9 cellular contexts compared by ENCODE assay signal in genomic region chr16:67055712-67056487, GRCh38. TPM values are rescaled to one million over a fixed set of nuclear protein-coding genes. Genes with fewer than 3 reads are reported as not detected.
DNase-seq lines count a peak whose midpoint lies in the region; ATAC-seq and TF ChIP-seq lines count a peak whose summit lies in the region.
"Had no signal": no experiment of that assay in that cellular context is flagged by ENCODE, and none has a peak within 500 bp of the region (broad histone marks: within the 10 kb centered on the region; RNA-seq: fewer than 3 reads in every experiment).

No MANE protein-coding gene starts in this region.

- peak; percentile 97 for ATAC-seq in PC-3
- peak; percentile 93 for ATAC-seq in stimulated activated naive CD8-positive, alpha-beta T cell treated with anti-CD3 and anti-CD28 coated beads, Interleukin-15, Interleukin-2, amounts not matched to agents 100 U/mL and 50 U/mL, for 24 hours
- no peak for ATAC-seq in GM19324 (IDR thresholded peaks at IDR 0.05; ENCODE audit: low FRiP score, unreplicated experiment)
- ATAC-seq in GM18505 (IDR thresholded peaks at IDR 0.05; ENCODE audit: unreplicated experiment), result no peak
- ATAC-seq: left ventricle myocardium superior had no signal

- no peaks in the 10 kb centered on the region for H3K36me3 ChIP-seq in PC-3 (ENCODE audit: low read depth, low read length)

- POLR2A ChIA-PET in PC-3 (lab: Charles Lee; ENCODE audit: unreplicated experiment), result no interaction called here

- H3K9me2 ChIP-seq in PC-3 (replicated peaks; ENCODE audit: low read length), result no peaks in the 10 kb centered on the region

- CTCF ChIA-PET in PC-3 (lab: Charles Lee), result no interaction called here

- H3K9ac ChIP-seq in PC-3 (ENCODE audit: low read length), result no peak overlapping the region

- H2AFZ ChIP-seq in PC-3 (ENCODE audit: low read length), result no peak overlapping the region

- H3K4me1 ChIP-seq in PC-3 (ENCODE audit: insufficient read depth, low read length), result peaks cover 23% of the 10 kb centered on the region

- no peak for TF ChIP-seq CTCF in PC-3 (conservative IDR thresholded peaks at IDR 0.05; ENCODE audit: low read depth, low read length)
- no peak for TF ChIP-seq CTCF in epithelial cell of esophagus (IDR thresholded peaks at IDR 0.05; ENCODE audit: insufficient read depth, low read depth, low read length, missing control alignments)

- TF ChIP-seq POLR2A in GM18505 (IDR thresholded peaks at IDR 0.05; ENCODE audit: borderline replicate concordance, extremely low read depth, insufficient read depth, insufficient read length), result no peak

- intact Hi-C loops in PC-3 (cut with micrococcal nuclease), result no loop called here

- BruUV-seq in PC-3 (replicated peaks; lab: Mats Ljungman, UMichigan), result no TSS peak

- H3K4me2 ChIP-seq in PC-3 (ENCODE audit: low read length), result peak overlapping the region; percentile 54

- peaks cover 66% of the 10 kb centered on the region for H3K79me2 ChIP-seq in PC-3 (ENCODE audit: low read length)

- peaks cover 11% of the 10 kb centered on the region for H3F3A ChIP-seq in PC-3 (ENCODE audit: low read length, unreplicated experiment)

- 0 out of 2 replicates have a peak, but pooled peaks cover 4% of the 10 kb centered on the region for H4K20me1 ChIP-seq in PC-3 (ENCODE audit: low read length)

- H3K27ac ChIP-seq in PC-3 (ENCODE audit: low read length), result peak overlapping the region; percentile 61

- peak overlapping the region; percentile 3; the same call in 1 of the 2 replicates for H3K4me3 ChIP-seq in PC-3 (ENCODE audit: low read length)
- H3K4me3 ChIP-seq in epithelial cell of esophagus (ENCODE audit: low read length), result no peak overlapping the region

- no peaks in the 10 kb centered on the region for H3K27me3 ChIP-seq in PC-3 (ENCODE audit: low read length)

- H3K9me3 ChIP-seq in PC-3 (ENCODE audit: low read length), result no peaks in the 10 kb centered on the region

- peak; percentile 12 for DNase-seq in activated naive CD4-positive, alpha-beta T cell treated with Interleukin-2 at 50 U/mL for 16 hours
- DNase-seq in activated naive CD4-positive, alpha-beta T cell treated with anti-CD3 and anti-CD28 coated beads, Interleukin-2, amount 50 U/mL, for 16 hours, result no peak
- DNase-seq in PC-3, result peak; percentile 89
- peak; percentile 98 for DNase-seq in epithelial cell of esophagus (ENCODE audit: low read depth)
- DNase-seq in stimulated activated naive CD8-positive, alpha-beta T cell treated with anti-CD3 and anti-CD28 coated beads, Interleukin-15, Interleukin-2, amounts not matched to agents 100 U/mL and 50 U/mL, for 24 hours, result no peak
- no peak for DNase-seq in NCI-H1694 treated with DMSO at 0.1 percent for 48 hours (lab: John Stamatoyannopoulos, UW)
- DNase-seq: left ventricle myocardium superior had no signal

RNA-seq across cellular contexts. Expression of gene CBFB, which starts 27.0 kb away (rescaled TPM):
- total RNA-seq in PC-3 (2014; rRNA removed), result 50.6 and 103 TPM in 2 replicates

RNA-seq across cellular contexts. Expression of gene PHAF1, which starts 53.8 kb away (rescaled TPM):
- total RNA-seq in PC-3 (2014; rRNA removed), result 12.4 and 18.8 TPM in 2 replicates

Comparison
In these comparisons a context has a peak if more than half of its experiments do, and no peak if none do; other contexts are left out.
1. DNase-seq: peak in activated naive CD4-positive, alpha-beta T cell treated with Interleukin-2 at 50 U/mL for 16 hours (single experiment), PC-3 (single experiment) and epithelial cell of esophagus (single experiment); none in activated naive CD4-positive, alpha-beta T cell treated with anti-CD3 and anti-CD28 coated beads, Interleukin-2, amount 50 U/mL, for 16 hours (single experiment), stimulated activated naive CD8-positive, alpha-beta T cell treated with anti-CD3 and anti-CD28 coated beads, Interleukin-15, Interleukin-2, amounts not matched to agents 100 U/mL and 50 U/mL, for 24 hours (single experiment) and NCI-H1694 treated with DMSO at 0.1 percent for 48 hours (single experiment).
2. ATAC-seq: peak in PC-3 (single experiment) and stimulated activated naive CD8-positive, alpha-beta T cell treated with anti-CD3 and anti-CD28 coated beads, Interleukin-15, Interleukin-2, amounts not matched to agents 100 U/mL and 50 U/mL, for 24 hours (single experiment); none in GM19324 (single experiment) and GM18505 (single experiment).